Comparison of ENCODE assay signal across 8 cellular contexts in genomic region chr1:6347641-6348487, GRCh38. TPM values are rescaled to one million over a fixed set of nuclear protein-coding genes. Genes with fewer than 3 reads are reported as not detected.
A peak's percentile ranks its signal among the peaks of the same experiment; 100 is the strongest.
DNase-seq lines count a peak whose midpoint lies in the region; ATAC-seq and TF ChIP-seq lines count a peak whose summit lies in the region.

No MANE protein-coding gene starts in this region.

- no peak overlapping the region for H3K9ac ChIP-seq in H9 (ENCODE audit: extremely low read depth, insufficient read length, low read length)

- H3K4me3 Mint-ChIP-seq in H9, result peak overlapping the region in 1 of 2 experiments; percentile 21; a peak in 2 of 5 replicates

- H3K4me3 ChIP-seq in body of pancreas (no peak overlapping the region), lower lobe of right lung (no peak overlapping the region)

- no peak overlapping the region for H2BK12ac ChIP-seq in H9 (ENCODE audit: insufficient read length, low read depth, low read length)

- H3K27me3 Mint-ChIP-seq in H9 (ENCODE audit: low read depth), result no peaks in the 10 kb centered on the region

- TF ChIP-seq POLR2A in body of pancreas (IDR thresholded peaks at IDR 0.05), result no peak

- no peak overlapping the region for H4K8ac ChIP-seq in H9 (replicated peaks; ENCODE audit: insufficient read length, low read depth, low read length)

- H3K27me3 ChIP-seq in H9 (ENCODE audit: insufficient read depth, low read length), result no peaks in the 10 kb centered on the region
- H3K27me3 ChIP-seq in body of pancreas, result no peaks in the 10 kb centered on the region
- no peaks in the 10 kb centered on the region for H3K27me3 ChIP-seq in lower lobe of right lung (ENCODE audit: low read depth)

- no peak overlapping the region for H3K14ac ChIP-seq in H9 (ENCODE audit: insufficient read depth, low read length)

- no peak overlapping the region for H3K23ac ChIP-seq in H9 (ENCODE audit: insufficient read length, low read depth, low read length)

- H3K27ac ChIP-seq in H9 (ENCODE audit: insufficient read length, low read depth, low read length) (no peak overlapping the region), body of pancreas (peak overlapping the region in 2 of 4 donors; percentile 8 to 22), lower lobe of right lung (peak overlapping the region; percentile 75)

- H4K5ac ChIP-seq in H9 (ENCODE audit: insufficient read length, low read depth, low read length), result no peak overlapping the region

- no peaks in the 10 kb centered on the region; the same call in 1 of the 2 replicates for H3K79me2 ChIP-seq in H9 (ENCODE audit: insufficient read depth, low read length)

- no peak overlapping the region for H4K91ac ChIP-seq in H9 (ENCODE audit: insufficient read length, low read depth, low read length)

- no peak overlapping the region for H3K4me2 ChIP-seq in H9 (ENCODE audit: insufficient read depth, insufficient read length, low read length)

- no peaks in the 10 kb centered on the region for H4K20me1 ChIP-seq in H9 (ENCODE audit: control insufficient read depth, insufficient read depth, insufficient read length)

- intact Hi-C loops in body of pancreas (cut with DNase I), result no loop called here
- intact Hi-C loops in lower lobe of right lung (cut with DNase I), result loop anchor here (10.0 kb wide), 1 partner anchor 93 kb away; no protein-coding TSS in a partner anchor

- no peak overlapping the region for H2BK5ac ChIP-seq in H9 (ENCODE audit: insufficient read length, low read length)

- WGBS in H9 (ENCODE audit: extremely low coverage, insufficient read length, low lambda C conversion rate), result no CpG with 5 or more reads among the region's 15 CpGs
- WGBS in body of pancreas, 2 donors, result 53 to 59% methylated on average over 15 of the region's 15 CpGs

- no peak overlapping the region for H2BK20ac ChIP-seq in H9 (ENCODE audit: low read depth, low read length, poor library complexity, severe bottlenecking)

- TF ChIP-seq CTCF in H9 (conservative IDR thresholded peaks at IDR 0.05) (peak; percentile 80), body of pancreas (IDR thresholded peaks at IDR 0.05) (peak in 6 of 7 experiments; percentile 30 to 77 (median 60)), lower lobe of right lung (IDR thresholded peaks at IDR 0.05) (peak; percentile 59)

- H3K18ac ChIP-seq in H9 (ENCODE audit: insufficient read length, low read depth, low read length), result no peak overlapping the region

- no peak overlapping the region for H2BK15ac ChIP-seq in H9 (ENCODE audit: low read depth, low read length)

- no peak overlapping the region for H2AFZ ChIP-seq in H9 (ENCODE audit: low read length)

- H3K4ac ChIP-seq in H9 (ENCODE audit: low read depth, low read length), result no peak overlapping the region

- H3K56ac ChIP-seq in H9 (ENCODE audit: insufficient read length, low read depth, low read length), result no peak overlapping the region

- H3K23me2 ChIP-seq in H9 (ENCODE audit: insufficient read length, low read depth, low read length, poor library complexity, severe bottlenecking), result no peaks in the 10 kb centered on the region

- no peak overlapping the region for H2BK120ac ChIP-seq in H9 (ENCODE audit: low read depth, low read length, poor library complexity, severe bottlenecking)

- H3K9me3 ChIP-seq in H9 (ENCODE audit: control insufficient read depth, low read depth, low read length) (no peaks in the 10 kb centered on the region), body of pancreas (no peaks in the 10 kb centered on the region), lower lobe of right lung (no peaks in the 10 kb centered on the region)

- H3K27ac Mint-ChIP-seq in H9, result peak overlapping the region; percentile 15 to 50 (median 46); a peak in 4 of 7 replicates

- no peak overlapping the region for H3T11ph ChIP-seq in H9 (ENCODE audit: low read length)

- no peaks in the 10 kb centered on the region; a peak in 1 of 5 replicates for H3K9me3 Mint-ChIP-seq in H9

- H2AK5ac ChIP-seq in H9 (ENCODE audit: insufficient read length, low read length), result no peak overlapping the region

- H3K4me1 Mint-ChIP-seq in H9, result peaks cover 13 to 28% of the 10 kb centered on the region in 2 experiments

- H3K79me1 ChIP-seq in H9 (ENCODE audit: insufficient read depth, low read depth, low read length, poor library complexity, severe bottlenecking), result peaks cover 5% of the 10 kb centered on the region

- H3K36me3 ChIP-seq in body of pancreas (replicated peaks in 1 of 2; ENCODE audit: insufficient read depth in 1 of 2, low read depth in 2 of 2) (no peaks in the 10 kb centered on the region), lower lobe of right lung (peaks cover 3% of the 10 kb centered on the region)

- 0 out of 2 replicates have a peak, but pooled peaks cover 3% of the 10 kb centered on the region for H3K4me1 ChIP-seq in H9 (ENCODE audit: insufficient read depth, low read length)
- peaks cover 33% of the 10 kb centered on the region for H3K4me1 ChIP-seq in body of pancreas
- H3K4me1 ChIP-seq in lower lobe of right lung, result peaks cover 29% of the 10 kb centered on the region

- DNase-seq in AML-193 (lab: John Stamatoyannopoulos, UW) (peak; percentile 9 to 39), H9 (peak; percentile 60), UCSD-AML1 (lab: John Stamatoyannopoulos, UW; ENCODE audit: unreplicated experiment) (peak; percentile 73), body of pancreas (peak; percentile 39 to 65 (median 50)), lower lobe of right lung (no peak), midbrain (lab: John Stamatoyannopoulos, UW) (no peak), NK-92 (lab: John Stamatoyannopoulos, UW; ENCODE audit: unreplicated experiment) (no peak)
- DNase-seq in stimulated activated CD8-positive, alpha-beta memory T cell treated with anti-CD3 and anti-CD28 coated beads, Interleukin-7, amount 100 ng/mL, for 24 hours (ENCODE audit: low read depth), result peak; percentile 29

- H3K36me3 Mint-ChIP-seq in H9 (ENCODE audit: insufficient read depth in 1 of 3, low read depth in 3 of 3), result peaks cover 6 to 19% (median 11%) of the 10 kb centered on the region in 3 experiments; a peak in 6 of 7 replicates

- no peak for ATAC-seq in body of pancreas
- peak; percentile 47 for ATAC-seq in lower lobe of right lung

RNA-seq across cellular contexts. Expression of gene ACOT7, which starts 45.7 kb away (rescaled TPM):
- total RNA-seq in H9 (2021) (85.2 and 87.4 TPM in 2 replicates), body of pancreas (10 to 100 TPM in 1 of 2 donors, 1 to 10 TPM in 1; 6.0 to 33.0 TPM), lower lobe of right lung (28.5 TPM)

Comparison
In these comparisons a context has a peak if more than half of its experiments do, and no peak if none do; other contexts are left out.
1. DNase-seq: peak in AML-193 (2 of 2), H9 (single experiment), UCSD-AML1 (single experiment), body of pancreas (4 of 4) and stimulated activated CD8-positive, alpha-beta memory T cell treated with anti-CD3 and anti-CD28 coated beads, Interleukin-7, amount 100 ng/mL, for 24 hours (single experiment); none in lower lobe of right lung (single experiment), midbrain (single experiment) and NK-92 (single experiment).
2. Peak in every context shown above with its lines, with median percentiles within 50 percentile points of each other: CTCF ChIP-seq.